ENCODE assay signal across 22 cellular contexts in genomic region chr6:24535210-24535609, GRCh38. TPM values are rescaled to one million over a fixed set of nuclear protein-coding genes. Genes with fewer than 3 reads are reported as not detected.
"Had no signal": no experiment of that assay in that cellular context is flagged by ENCODE, and none has a peak within 500 bp of the region (broad histone marks: within the 10 kb centered on the region; RNA-seq: fewer than 3 reads in every experiment).

No MANE protein-coding gene starts in this region.

- H3K79me2 ChIP-seq: hepatocyte had no signal

- H3K27me3 ChIP-seq: dorsolateral prefrontal cortex, esophagus muscularis mucosa, foreskin keratinocyte, gastroesophageal sphincter, heart left ventricle, hepatocyte, left lung had no signal

- H3K27me3 Mint-ChIP-seq: naive thymus-derived CD4-positive, alpha-beta T cell had no signal

- H3K4me2 ChIP-seq: hepatocyte had no signal

- H3K4me3 ChIP-seq: coronary artery, dorsolateral prefrontal cortex, esophagus muscularis mucosa, gastroesophageal sphincter, heart left ventricle, hepatocyte, left lung, lower lobe of right lung had no signal

- FAIRE-seq: colon, endothelial cell of umbilical vein, frontal cortex had no signal

- H3K27ac Mint-ChIP-seq: immature natural killer cell; naive thymus-derived CD4-positive, alpha-beta T cell had no signal

- H3K27ac ChIP-seq: coronary artery, dorsolateral prefrontal cortex, esophagus muscularis mucosa, foreskin keratinocyte, gastroesophageal sphincter, heart left ventricle, hepatocyte, left lung, lower lobe of right lung had no signal

- H3K9me3 ChIP-seq: esophagus muscularis mucosa, gastroesophageal sphincter, heart left ventricle, left lung, lower lobe of right lung had no signal

- H3K4me1 Mint-ChIP-seq: immature natural killer cell had no signal

- H2AFZ ChIP-seq: hepatocyte had no signal

- H3K4me1 ChIP-seq: esophagus muscularis mucosa, foreskin keratinocyte, gastroesophageal sphincter, heart left ventricle, left lung, lower lobe of right lung had no signal

- H3K4me3 Mint-ChIP-seq: immature natural killer cell; naive thymus-derived CD4-positive, alpha-beta T cell had no signal

- DNase-seq: dermis blood vessel endothelial cell; dorsolateral prefrontal cortex; effector CD4-positive, alpha-beta T cell; effector memory CD4-positive, alpha-beta T cell; foreskin keratinocyte; heart left ventricle; hypothalamus; immature natural killer cell; islet precursor cell; left cardiac atrium; left lung; left ventricle myocardium superior; lower lobe of right lung; midbrain; naive thymus-derived CD4-positive, alpha-beta T cell had no signal

- ATAC-seq: foreskin keratinocyte; gastroesophageal sphincter; heart left ventricle; left cardiac atrium; left lung; left ventricle myocardium superior; naive thymus-derived CD4-positive, alpha-beta T cell had no signal

- H3K9me3 Mint-ChIP-seq: immature natural killer cell; naive thymus-derived CD4-positive, alpha-beta T cell had no signal

RNA-seq across cellular contexts. Expression of gene GPLD1, which starts 45.8 kb away (rescaled TPM):
- polyA plus RNA-seq: foreskin keratinocyte had no signal
